ENCODE assay signal across 10 cellular contexts in genomic region chr6:143276436-143276835, GRCh38.
DNase-seq lines count a peak whose midpoint lies in the region; ATAC-seq and TF ChIP-seq lines count a peak whose summit lies in the region.
"Had no signal": no experiment of that assay in that cellular context is flagged by ENCODE, and none has a peak within 500 bp of the region (broad histone marks: within the 10 kb centered on the region; RNA-seq: fewer than 3 reads in every experiment).

No MANE protein-coding gene starts in this region.

- CTCF ChIA-PET in activated CD8-positive, alpha-beta memory T cell treated with anti-CD3 and anti-CD28 coated beads, Interleukin-2, amount 10 ng/mL, durations not matched to agents 7 days and 5 days (lab: Charles Lee) = no interaction called here

- H3K36me3 Mint-ChIP-seq in activated CD8-positive, alpha-beta memory T cell treated with anti-CD3 and anti-CD28 coated beads, Interleukin-2, amount 10 ng/mL, durations not matched to agents 7 days and 5 days = peaks cover 10% of the 10 kb centered on the region
- H3K36me3 Mint-ChIP-seq in stimulated activated naive B cell treated with anti-CD40 and anti-IgM and Interleukin-4, amounts not matched to agents 10 μg/mL and 1 μg/mL and 100 μg/mL, for 72 hours = peaks cover 7 to 16% of the 10 kb centered on the region in 2 donors
- H3K36me3 Mint-ChIP-seq in osteocyte (ENCODE audit: unreplicated experiment) = no peaks in the 10 kb centered on the region

- H3K27me3 Mint-ChIP-seq in activated CD8-positive, alpha-beta memory T cell treated with anti-CD3 and anti-CD28 coated beads, Interleukin-2, amount 10 ng/mL, durations not matched to agents 7 days and 5 days = no peaks in the 10 kb centered on the region
- H3K27me3 Mint-ChIP-seq in stimulated activated naive B cell treated with anti-CD40 and anti-IgM and Interleukin-4, amounts not matched to agents 10 μg/mL and 1 μg/mL and 100 μg/mL, for 72 hours = no peaks in the 10 kb centered on the region
- no peaks in the 10 kb centered on the region for H3K27me3 Mint-ChIP-seq in osteocyte (ENCODE audit: unreplicated experiment)

- H3K27ac Mint-ChIP-seq in activated CD8-positive, alpha-beta memory T cell treated with anti-CD3 and anti-CD28 coated beads, Interleukin-2, amount 10 ng/mL, durations not matched to agents 7 days and 5 days = peak overlapping the region; percentile 60
- H3K27ac Mint-ChIP-seq in stimulated activated naive B cell treated with anti-CD40 and anti-IgM and Interleukin-4, amounts not matched to agents 10 μg/mL and 1 μg/mL and 100 μg/mL, for 72 hours = peak overlapping the region; percentile 81
- no peak overlapping the region for H3K27ac Mint-ChIP-seq in osteocyte (ENCODE audit: unreplicated experiment)

- in situ Hi-C loops in KBM-7 (cut with MboI; ENCODE audit: low pct_unique_long_range_greater_than_20kb, low sequenced_read_pairs) = no loop called here

- peak; percentile 67 for ATAC-seq in activated CD8-positive, alpha-beta memory T cell treated with anti-CD3 and anti-CD28 coated beads, Interleukin-2, amount 10 ng/mL, durations not matched to agents 7 days and 5 days
- ATAC-seq in HG02678 (IDR thresholded peaks at IDR 0.05; ENCODE audit: unreplicated experiment) = peak; percentile 91
- peak; percentile 99 for ATAC-seq in stimulated activated naive B cell treated with anti-CD40 and anti-IgM and Interleukin-4, amounts not matched to agents 10 μg/mL and 1 μg/mL and 100 μg/mL, for 72 hours (replicated peaks)

- peaks cover 3% of the 10 kb centered on the region for H3K9me3 Mint-ChIP-seq in activated CD8-positive, alpha-beta memory T cell treated with anti-CD3 and anti-CD28 coated beads, Interleukin-2, amount 10 ng/mL, durations not matched to agents 7 days and 5 days (ENCODE audit: low read depth)
- peaks cover 10 to 13% of the 10 kb centered on the region in 2 donors for H3K9me3 Mint-ChIP-seq in stimulated activated naive B cell treated with anti-CD40 and anti-IgM and Interleukin-4, amounts not matched to agents 10 μg/mL and 1 μg/mL and 100 μg/mL, for 72 hours
- no peaks in the 10 kb centered on the region for H3K9me3 Mint-ChIP-seq in osteocyte (ENCODE audit: unreplicated experiment)

- H3K4me1 Mint-ChIP-seq in activated CD8-positive, alpha-beta memory T cell treated with anti-CD3 and anti-CD28 coated beads, Interleukin-2, amount 10 ng/mL, durations not matched to agents 7 days and 5 days = peaks cover 21% of the 10 kb centered on the region
- H3K4me1 Mint-ChIP-seq in stimulated activated naive B cell treated with anti-CD40 and anti-IgM and Interleukin-4, amounts not matched to agents 10 μg/mL and 1 μg/mL and 100 μg/mL, for 72 hours = peaks cover 10 to 18% of the 10 kb centered on the region in 2 donors
- H3K4me1 Mint-ChIP-seq in osteocyte (ENCODE audit: unreplicated experiment) = peaks cover under 1% of the 10 kb centered on the region

- TF ChIP-seq CTCF in osteocyte (IDR thresholded peaks at IDR 0.05) = no peak

- no peak overlapping the region for H3K4me3 Mint-ChIP-seq in activated CD8-positive, alpha-beta memory T cell treated with anti-CD3 and anti-CD28 coated beads, Interleukin-2, amount 10 ng/mL, durations not matched to agents 7 days and 5 days
- no peak overlapping the region for H3K4me3 Mint-ChIP-seq in stimulated activated naive B cell treated with anti-CD40 and anti-IgM and Interleukin-4, amounts not matched to agents 10 μg/mL and 1 μg/mL and 100 μg/mL, for 72 hours
- no peak overlapping the region for H3K4me3 Mint-ChIP-seq in osteocyte (ENCODE audit: unreplicated experiment)

- no peak for DNase-seq in activated CD8-positive, alpha-beta memory T cell treated with anti-CD3 and anti-CD28 coated beads, Interleukin-2, amount 10 ng/mL, durations not matched to agents 7 days and 5 days
- no peak for DNase-seq in activated CD8-positive, alpha-beta memory T cell treated with anti-CD3 and anti-CD28 coated beads for 24 hours
- DNase-seq in KBM-7 (peak; percentile 14), osteocyte (ENCODE audit: extremely low spot score, unreplicated experiment) (no peak), NCI-H446 (lab: John Stamatoyannopoulos, UW) (no peak), HuH-7.5 (ENCODE audit: low spot score) (no peak)
- DNase-seq in stimulated activated naive B cell treated with anti-CD40 and anti-IgM and Interleukin-4, amounts not matched to agents 10 μg/mL and 1 μg/mL and 100 μg/mL, for 72 hours = peak; percentile 3
- DNase-seq: NCI-H1105, T1000 had no signal

Comparison
In these comparisons a context has a peak if more than half of its experiments do, and no peak if none do; other contexts are left out.
1. DNase-seq: peak in KBM-7 (single experiment) and stimulated activated naive B cell treated with anti-CD40 and anti-IgM and Interleukin-4, amounts not matched to agents 10 μg/mL and 1 μg/mL and 100 μg/mL, for 72 hours (single experiment); none in activated CD8-positive, alpha-beta memory T cell treated with anti-CD3 and anti-CD28 coated beads, Interleukin-2, amount 10 ng/mL, durations not matched to agents 7 days and 5 days (single experiment), activated CD8-positive, alpha-beta memory T cell treated with anti-CD3 and anti-CD28 coated beads for 24 hours (single experiment), osteocyte (single experiment), NCI-H446 (0 of 2) and HuH-7.5 (single experiment).
2. Peak in every context shown above with its lines, with median percentiles within 50 percentile points of each other: ATAC-seq.